ENCODE assay signal across 26 cellular contexts in genomic region chr2:220782609-220783113, GRCh38.
"Had no signal": no experiment of that assay in that cellular context is flagged by ENCODE, and none has a peak within 500 bp of the region (broad histone marks: within the 10 kb centered on the region; RNA-seq: fewer than 3 reads in every experiment).

No MANE protein-coding gene starts in this region.

- H3K4me3 ChIP-seq: PC-9, SJCRH30, SK-N-MC had no signal

- H3K4me2 ChIP-seq: KMS-11, PC-9 had no signal

- H3K27me3 ChIP-seq: SJCRH30 had no signal

- H2AFZ ChIP-seq: PC-9 had no signal

- H3K4me1 ChIP-seq: SJCRH30 had no signal

- H3K27ac ChIP-seq: KMS-11, PC-9, RWPE1, SJCRH30, SK-N-MC had no signal

- H3K36me3 ChIP-seq: SJCRH30 had no signal

- H3K9me3 ChIP-seq: SJCRH30 had no signal

- DNase-seq: Karpas-422, MM.1S, MV-4-11, NCI-H1092, NCI-H1436, NCI-H1694, NCI-H187, NCI-H2029 treated with DMSO at 0.1 percent for 48 hours, NCI-H2107, NCI-H2171, NCI-H226, NCI-H510A treated with DMSO at 0.1 percent for 48 hours, NCI-H524 treated with DMSO at 0.1 percent for 48 hours, NCI-H526 treated with DMSO at 0.1 percent for 48 hours, NCI-H774, PC-9, SIG-M5, SJCRH30, T-cell had no signal

- ATAC-seq: Panc1, Right ventricle myocardium inferior, SK-N-SH treated with all-trans-retinoic acid at 6 μM for 48 hours, T-cell had no signal

- H3K9ac ChIP-seq: KMS-11 had no signal

- FAIRE-seq: RCC 7860 had no signal
